ENCODE assay signal across 8 cellular contexts in the genomic region with DNA sequence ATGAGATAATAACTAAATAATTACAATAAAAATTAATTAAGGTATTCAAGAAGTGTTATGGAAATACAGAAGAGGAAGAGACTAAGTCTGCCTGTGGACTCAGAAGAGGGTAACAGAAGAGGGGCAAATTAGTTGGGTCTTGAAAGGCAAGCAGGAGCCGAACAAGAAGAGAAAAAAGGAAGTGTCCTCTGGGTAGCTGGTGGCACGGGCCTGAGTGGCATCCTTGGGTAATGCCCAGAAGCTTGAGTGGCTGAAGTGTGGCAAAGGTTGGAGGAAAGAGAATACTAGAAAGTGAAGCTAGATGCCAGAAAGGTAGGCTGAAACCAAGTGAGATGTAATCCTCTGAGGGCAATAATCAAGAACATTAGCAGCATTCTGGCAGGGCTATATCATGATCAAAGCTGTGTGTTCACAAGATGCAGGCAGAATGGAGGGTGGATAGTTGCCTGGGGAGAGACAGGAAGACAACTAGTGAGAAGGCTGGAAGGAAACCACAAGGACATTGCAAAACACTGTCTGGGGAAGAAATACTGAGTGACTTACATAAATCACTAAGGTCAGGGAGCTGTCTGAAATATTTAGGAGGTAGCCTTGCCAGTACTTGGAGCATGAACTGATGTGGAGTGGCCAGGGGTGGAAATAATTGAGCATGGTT. TPM values are rescaled to one million over a fixed set of nuclear protein-coding genes. Genes with fewer than 3 reads are reported as not detected.
DNase-seq lines count a peak whose midpoint lies in the region; ATAC-seq and TF ChIP-seq lines count a peak whose summit lies in the region.

No MANE protein-coding gene starts in this region.

- H3K27ac ChIP-seq in GM23248 (peak overlapping the region; percentile 49), tibial nerve (no peak overlapping the region)

- peaks cover 94% of the 10 kb centered on the region for H3K79me2 ChIP-seq in GM23248 (ENCODE audit: insufficient read depth)

- H3K4me1 Mint-ChIP-seq in T-helper 17 cell = peaks cover 57% of the 10 kb centered on the region

- DNase-seq in AG08395 (ENCODE audit: low spot score) (peak; percentile 75), GM23248 (peak; percentile 77), T-helper 17 cell (no peak), hepatic stellate cell (ENCODE audit: low spot score) (peak; percentile 48), G401 (ENCODE audit: low spot score) (no peak), tibial nerve (ENCODE audit: low spot score in 2 of 2) (no peak)

- H3K4me1 ChIP-seq in GM23248 (ENCODE audit: insufficient read depth) (peaks cover 21% of the 10 kb centered on the region), tibial nerve (no peaks in the 10 kb centered on the region)

- H3K4me3 ChIP-seq in GM23248 (no peak overlapping the region), tibial nerve (no peak overlapping the region)

- H3K27me3 ChIP-seq in GM23248 (replicated peaks; ENCODE audit: insufficient read depth) (no peaks in the 10 kb centered on the region), tibial nerve (no peaks in the 10 kb centered on the region)

- no peaks in the 10 kb centered on the region for H4K20me1 ChIP-seq in GM23248 (ENCODE audit: insufficient read depth)

- in situ Hi-C loops in GM23248 (cut with MboI) (no loop called here), G401 (cut with HindIII; ENCODE audit: low sequenced_read_pairs) (no loop called here)

- ATAC-seq in T-helper 17 cell = peak; percentile 77
- ATAC-seq in GM18498 (IDR thresholded peaks at IDR 0.05; ENCODE audit: unreplicated experiment) = no peak
- ATAC-seq in HG02623 (IDR thresholded peaks at IDR 0.05; ENCODE audit: unreplicated experiment) = no peak

- H3K4me3 Mint-ChIP-seq in T-helper 17 cell = peak overlapping the region; percentile 81

- no peak overlapping the region for H2AFZ ChIP-seq in GM23248

- H3K9me3 ChIP-seq in GM23248 (ENCODE audit: low read depth) (no peaks in the 10 kb centered on the region), T-helper 17 cell (ENCODE audit: control insufficient read depth, low read length, poor library complexity, severe bottlenecking) (no peaks in the 10 kb centered on the region), tibial nerve (no peaks in the 10 kb centered on the region)

- no peak for TF ChIP-seq POLR2A in tibial nerve (IDR thresholded peaks at IDR 0.05)

- no peak for TF ChIP-seq CTCF in tibial nerve (IDR thresholded peaks at IDR 0.05)

- no peaks in the 10 kb centered on the region for H3K36me3 ChIP-seq in GM23248 (ENCODE audit: low read depth)
- H3K36me3 ChIP-seq in tibial nerve = no peaks in the 10 kb centered on the region

- H3K9me2 ChIP-seq in GM23248 (ENCODE audit: insufficient read depth) = no peaks in the 10 kb centered on the region

- H3K27me3 Mint-ChIP-seq in T-helper 17 cell = no peaks in the 10 kb centered on the region

- peaks cover 5% of the 10 kb centered on the region for H3K36me3 Mint-ChIP-seq in T-helper 17 cell (ENCODE audit: low read depth)

- 62 to 64% methylated on average over 2 of the region's 2 CpGs for WGBS in GM23248 (ENCODE audit: low coverage in 1 of 2, low lambda C conversion rate in 2 of 2, missing lambda C conversion rate in 2 of 2), 2 experiments
- 75 to 83% methylated on average over 2 of the region's 2 CpGs for WGBS in tibial nerve, 2 donors

- H3K27ac Mint-ChIP-seq in T-helper 17 cell = peak overlapping the region; percentile 95

- H3K4me2 ChIP-seq in GM23248 (ENCODE audit: unreplicated experiment) = peak overlapping the region; percentile 22

- H3K9ac ChIP-seq in GM23248 = 0 out of 2 replicates have a peak overlapping the region, but pooled peaks have one; percentile 2

- H3F3A ChIP-seq in GM23248 (ENCODE audit: insufficient read depth) = peaks cover 18% of the 10 kb centered on the region

- TF ChIP-seq EP300 in tibial nerve (IDR thresholded peaks at IDR 0.05) = peak in 1 of 2 donors; percentile 33

RNA-seq across cellular contexts. Expression of gene DOCK10, which starts 16.2 kb away (rescaled TPM):
- 19.2 and 20.5 TPM in 2 replicates for total RNA-seq in GM23248 (2014; rRNA removed; shearing (Covaris generic))
- 6.1 and 8.5 TPM in 2 replicates for polyA plus RNA-seq in GM23248 (2016; fragmentation: Nextera tagmentation; extraction: Ambion mirVana)
- total RNA-seq in T-helper 17 cell (100 to 1,000 TPM; 185 to 233 TPM), tibial nerve (10 to 100 TPM; 16.7 to 37.2 (median 20.8) TPM)
- not detected in 2 replicates for total RNA-seq in G401 (2014; rRNA removed; shearing (Covaris generic))

Comparison
In these comparisons a context has a peak if more than half of its experiments do, and no peak if none do; other contexts are left out.
1. DNase-seq: peak in AG08395 (single experiment), GM23248 (single experiment) and hepatic stellate cell (single experiment); none in T-helper 17 cell (0 of 3), G401 (single experiment) and tibial nerve (0 of 2).
2. RNA of gene DOCK10, which starts 16.2 kb away (total RNA-seq): 185 to 233 TPM in T-helper 17 cell, 16.7 to 37.2 TPM in tibial nerve and 19.2 to 20.5 TPM in GM23248; not detected in G401; every median in the first group is over 10 times any median in the second.